Comparison of ENCODE assay signal across 8 cellular contexts in genomic region chr1:39394598-39394997, GRCh38.
DNase-seq lines count a peak whose midpoint lies in the region; ATAC-seq and TF ChIP-seq lines count a peak whose summit lies in the region.

No MANE protein-coding gene starts in this region.

- H3K4me1 ChIP-seq in HEK293 (ENCODE audit: control insufficient read depth, insufficient read depth, low read length) (peaks cover 12% of the 10 kb centered on the region; the same call in 1 of the 2 replicates), esophagus muscularis mucosa (peaks cover 84 to 100% (median 99%) of the 10 kb centered on the region in 4 donors), rectal smooth muscle tissue (ENCODE audit: control insufficient read depth, insufficient read depth, low read length) (peaks cover 51% of the 10 kb centered on the region)

- no peak overlapping the region for H3K9ac ChIP-seq in rectal smooth muscle tissue (ENCODE audit: low read length)

- no peaks in the 10 kb centered on the region for H3K27me3 ChIP-seq in esophagus muscularis mucosa
- H3K27me3 ChIP-seq in rectal smooth muscle tissue (ENCODE audit: control insufficient read depth, insufficient read depth, low read length) = no peaks in the 10 kb centered on the region

- DNase-seq in NCI-H774 (lab: John Stamatoyannopoulos, UW) = peak; percentile 46
- DNase-seq in esophagus muscularis mucosa (ENCODE audit: extremely low spot score) = no peak
- DNase-seq in kidney glomerular epithelial cell (lab: John Stamatoyannopoulos, UW) = no peak
- DNase-seq in GM10266 (ENCODE audit: extremely low spot score) = no peak

- TF ChIP-seq EP300 in esophagus muscularis mucosa (IDR thresholded peaks at IDR 0.05) = no peak

- CTCF ChIA-PET in HEK293 (lab: Yijun Ruan, JAX) = interaction anchor here (0.6 to 3.7 kb wide), 7 partner anchors 9 to 320 kb away, joined by 3 to 16 read pairs (median 3); no protein-coding TSS in a partner anchor

- POLR2A ChIA-PET in HEK293 (lab: Yijun Ruan, JAX) = interaction anchor here (0.6 to 1.3 kb wide), 3 partner anchors 15 to 134 kb away, joined by 4 to 6 read pairs (median 5); no protein-coding TSS in a partner anchor

- TF ChIP-seq POLR2A in esophagus muscularis mucosa (IDR thresholded peaks at IDR 0.05; ENCODE audit: low read depth) (no peak), GM18505 (IDR thresholded peaks at IDR 0.05; ENCODE audit: borderline replicate concordance, extremely low read depth, insufficient read depth, insufficient read length) (no peak)

- H3K36me3 ChIP-seq in HEK293 (ENCODE audit: control insufficient read depth in 2 of 2, insufficient read depth in 1 of 2, low read length in 2 of 2) (peaks cover 0 to 9% of the 10 kb centered on the region in 2 experiments; a peak in 1 of 3 replicates), esophagus muscularis mucosa (peaks cover 0 to 9% (median 4%) of the 10 kb centered on the region in 4 donors), rectal smooth muscle tissue (ENCODE audit: control insufficient read depth, insufficient read depth, low read length) (no peaks in the 10 kb centered on the region)

- ATAC-seq in GM18505 (IDR thresholded peaks at IDR 0.05; ENCODE audit: unreplicated experiment) (no peak), GM18502 (IDR thresholded peaks at IDR 0.05; ENCODE audit: poor library complexity, unreplicated experiment) (no peak)

- intact Hi-C loops in esophagus muscularis mucosa (cut with DNase I) = no loop called here

- TF ChIP-seq CTCF in HEK293 (tag by site-specific recombination; IDR thresholded peaks at IDR 0.05) (no peak), esophagus muscularis mucosa (IDR thresholded peaks at IDR 0.05) (no peak), GM10266 (IDR thresholded peaks at IDR 0.05; ENCODE audit: control insufficient read depth, insufficient read depth, low read depth, missing control alignments) (no peak)

- WGBS in esophagus muscularis mucosa = 10% methylated on average over 3 of the region's 3 CpGs

- no peak overlapping the region for H3K27ac ChIP-seq in HEK293 (ENCODE audit: extremely low read depth, low read depth, low read length)
- H3K27ac ChIP-seq in esophagus muscularis mucosa (replicated peaks in 1 of 4) = peak overlapping the region; percentile 67 to 82 (median 76)
- peak overlapping the region; percentile 67 for H3K27ac ChIP-seq in rectal smooth muscle tissue (ENCODE audit: low read depth, low read length)

- H3K4me3 ChIP-seq in HEK293 (ENCODE audit: low read depth, low read length) (no peak overlapping the region), esophagus muscularis mucosa (no peak overlapping the region), rectal smooth muscle tissue (ENCODE audit: low read length) (peak overlapping the region; percentile 25)

- H3K9me3 ChIP-seq in HEK293 (ENCODE audit: control insufficient read depth, insufficient read depth, low read depth, low read length) = no peaks in the 10 kb centered on the region
- no peaks in the 10 kb centered on the region for H3K9me3 ChIP-seq in esophagus muscularis mucosa

TF ChIP-seq in HEK293, 187 proteins besides CTCF, POLR2A, EP300 and RAD21:
- TF ChIP-seq ZNF37A (tag by site-specific recombination; IDR thresholded peaks at IDR 0.05) = no peak
- TF ChIP-seq ZNF488 (tag by site-specific recombination; IDR thresholded peaks at IDR 0.05) = no peak
- peak; percentile 63 for TF ChIP-seq PRDM10 (tag by site-specific recombination; IDR thresholded peaks at IDR 0.05)
- no peak for TF ChIP-seq MYNN (tag by site-specific recombination; IDR thresholded peaks at IDR 0.05; ENCODE audit: borderline replicate concordance)
- no peak for TF ChIP-seq ZNF585B (tag by site-specific recombination; IDR thresholded peaks at IDR 0.05)
- TF ChIP-seq KLF9 (tag by site-specific recombination; IDR thresholded peaks at IDR 0.05; ENCODE audit: low read depth) = no peak
- TF ChIP-seq ZFHX2 (tag by site-specific recombination; conservative IDR thresholded peaks at IDR 0.05) = no peak
- no peak for TF ChIP-seq HOXD13 (CRISPR knock-in tag; IDR thresholded peaks at IDR 0.05; ENCODE audit: borderline replicate concordance)
